8 cellular contexts compared by ENCODE assay signal in genomic region chr7:30061786-30062185, GRCh38. TPM values are rescaled to one million over a fixed set of nuclear protein-coding genes. Genes with fewer than 3 reads are reported as not detected.
A peak's percentile ranks its signal among the peaks of the same experiment; 100 is the strongest.
DNase-seq lines count a peak whose midpoint lies in the region; ATAC-seq and TF ChIP-seq lines count a peak whose summit lies in the region.
"Not testable (repeated sequence)": the region's sequence is repeated elsewhere in the genome, so short reads cannot be mapped to it uniquely, and the experiment has no call there.

No MANE protein-coding gene starts in this region.

- H3K36me3 ChIP-seq in gastrocnemius medialis: peaks cover 0 to 17% of the 10 kb centered on the region in 2 donors

- H3K4me1 ChIP-seq in gastrocnemius medialis: not testable (repeated sequence)

- not testable (repeated sequence) for H3K4me3 Mint-ChIP-seq in immature natural killer cell

- not testable (repeated sequence) for H3K27me3 ChIP-seq in gastrocnemius medialis

- TF ChIP-seq CTCF in AG09319 (IDR thresholded peaks at IDR 0.05; ENCODE audit: low read depth, low read length) (peak; percentile 58), cardiac fibroblast (IDR thresholded peaks at IDR 0.05; ENCODE audit: low read depth, low read length) (peak; percentile 59), gastrocnemius medialis (IDR thresholded peaks at IDR 0.05 in 4 of 5, conservative IDR thresholded peaks at IDR 0.05 in 1 of 5) (peak in 3 of 5 experiments; percentile 12 to 47 (median 27))

- H3K27ac ChIP-seq in gastrocnemius medialis: not testable (repeated sequence)

- not testable (repeated sequence) for H3K9me3 Mint-ChIP-seq in immature natural killer cell

- in situ Hi-C loops in gastrocnemius medialis (cut with MboI; ENCODE audit: low sequenced_read_pairs in 4 of 4): not testable (repeated sequence)

- not testable (repeated sequence) for DNase-seq in AG09319 (ENCODE audit: extremely low read depth, low read depth); gastrocnemius medialis
- DNase-seq in NCI-H69 (lab: John Stamatoyannopoulos, UW) (peak; percentile 56), cardiac fibroblast (ENCODE audit: low read depth in 2 of 2) (peak; percentile 50 to 52), immature natural killer cell (peak; percentile 5 to 22 (median 5))
- peak; percentile 15 to 33 for DNase-seq in activated CD4-positive, alpha-beta T cell treated with anti-CD3 and anti-CD28 coated beads for 4 hours

- not testable (repeated sequence) for H3K27me3 Mint-ChIP-seq in immature natural killer cell (ENCODE audit: low read depth in 3 of 3)

- H3K36me3 Mint-ChIP-seq in immature natural killer cell: peaks cover 16 to 36% (median 27%) of the 10 kb centered on the region in 3 donors

- intact Hi-C loops in gastrocnemius medialis (cut with DNase I; ENCODE audit: low total_unique reads): loop anchor here (5.0 to 10.0 kb wide), 2 partner anchors 34 to 137 kb away; partner anchors contain the start of genes FKBP14 and PLEKHA8

- TF ChIP-seq POLR2A in gastrocnemius medialis (IDR thresholded peaks at IDR 0.05): not testable (repeated sequence)

- ATAC-seq in GM18867 (IDR thresholded peaks at IDR 0.05; ENCODE audit: unreplicated experiment) (peak; percentile 81), HG03103 (IDR thresholded peaks at IDR 0.05; ENCODE audit: low read depth, unreplicated experiment) (peak; percentile 74)
- not testable (repeated sequence) for ATAC-seq in gastrocnemius medialis

- not testable (repeated sequence) for H3K27ac Mint-ChIP-seq in immature natural killer cell

- H3K4me1 Mint-ChIP-seq in immature natural killer cell: not testable (repeated sequence)

- H3K4me3 ChIP-seq in cardiac fibroblast (replicated peaks in 1 of 2; ENCODE audit: low read depth in 2 of 2, low read length in 2 of 2); gastrocnemius medialis: not testable (repeated sequence)

- not testable (repeated sequence) for H3K9me3 ChIP-seq in gastrocnemius medialis

RNA-seq across cellular contexts. Expression of gene PLEKHA8, which starts 33.6 kb away (rescaled TPM):
- 1 to 10 TPM; 3.0 to 5.5 (median 5.0) TPM for polyA plus RNA-seq in immature natural killer cell
- total RNA-seq in gastrocnemius medialis: 1 to 10 TPM; 2.3 to 3.2 (median 2.6) TPM

RNA-seq across cellular contexts. Expression of gene FKBP14, which starts 35.3 kb away (rescaled TPM):
- polyA plus RNA-seq in immature natural killer cell: 1 to 10 TPM; 1.1 to 1.9 (median 1.5) TPM
- total RNA-seq in gastrocnemius medialis: 1 to 10 TPM; 1.4 to 2.4 (median 1.5) TPM
